8 cellular contexts compared by ENCODE assay signal in genomic region chr1:62407398-62408009, GRCh38. TPM values are rescaled to one million over a fixed set of nuclear protein-coding genes. Genes with fewer than 3 reads are reported as not detected.
DNase-seq lines count a peak whose midpoint lies in the region; ATAC-seq and TF ChIP-seq lines count a peak whose summit lies in the region.

No MANE protein-coding gene starts in this region.

- H3K4me1 ChIP-seq in cardiac muscle cell (ENCODE audit: low read depth): no peaks in the 10 kb centered on the region
- no peaks in the 10 kb centered on the region for H3K4me1 ChIP-seq in IMR-90 (ENCODE audit: control insufficient read depth, insufficient read depth, low read length)
- no peaks in the 10 kb centered on the region for H3K4me1 ChIP-seq in OCI-LY1 (ENCODE audit: insufficient read depth, low read length, severe bottlenecking)
- H3K4me1 ChIP-seq in mesenchymal stem cell (ENCODE audit: control insufficient read depth, insufficient read depth, low read depth, low read length): no peaks in the 10 kb centered on the region

- H2BK120ac ChIP-seq in IMR-90 (ENCODE audit: low read depth, low read length): no peak overlapping the region
- H2BK120ac ChIP-seq in mesenchymal stem cell (ENCODE audit: low read depth, low read length): no peak overlapping the region

- no peak overlapping the region for H4K5ac ChIP-seq in IMR-90 (ENCODE audit: low read depth, low read length)

- intact Hi-C loops in Right ventricle myocardium superior (cut with DNase I): loop anchor here (2.0 kb wide), 1 partner anchor 233 kb away; no protein-coding TSS in a partner anchor
- intact Hi-C loops in IMR-90 (cut with micrococcal nuclease): loop anchor here (1.0 kb wide), 3 partner anchors 232 to 339 kb away; no protein-coding TSS in a partner anchor

- H3K4me2 ChIP-seq in IMR-90 (ENCODE audit: low read depth, low read length) (no peak overlapping the region), OCI-LY1 (ENCODE audit: low read length) (no peak overlapping the region), mesenchymal stem cell (ENCODE audit: low read length, poor library complexity, severe bottlenecking) (no peak overlapping the region)

- H4K91ac ChIP-seq in IMR-90 (ENCODE audit: insufficient read depth, low read depth, low read length): no peak overlapping the region
- H4K91ac ChIP-seq in mesenchymal stem cell (ENCODE audit: low read length): no peak overlapping the region

- no peaks in the 10 kb centered on the region for H3K36me3 ChIP-seq in cardiac muscle cell
- no peaks in the 10 kb centered on the region for H3K36me3 ChIP-seq in IMR-90 (ENCODE audit: control insufficient read depth, insufficient read depth, low read length)
- H3K36me3 ChIP-seq in OCI-LY1 (ENCODE audit: insufficient read depth, low read length): no peaks in the 10 kb centered on the region
- no peaks in the 10 kb centered on the region for H3K36me3 ChIP-seq in mesenchymal stem cell (ENCODE audit: control insufficient read depth in 1 of 2, insufficient read depth in 2 of 2, low read depth in 1 of 2, low read length in 2 of 2)

- DNase-seq in cardiac muscle cell (ENCODE audit: low read depth in 1 of 2, low spot score in 1 of 2) (peak; percentile 73 to 75), Right ventricle myocardium superior (no peak), IMR-90 (peak; percentile 55), dermis blood vessel endothelial cell (peak; percentile 73), mesenchymal stem cell (peak; percentile 46)
- DNase-seq in activated CD8-positive, alpha-beta memory T cell treated with anti-CD3 and anti-CD28 coated beads for 24 hours: no peak

- TF ChIP-seq POLR2A in IMR-90 (IDR thresholded peaks at IDR 0.05; ENCODE audit: low read depth, low read length): no peak

- H3K4ac ChIP-seq in IMR-90 (ENCODE audit: low read depth, low read length) (no peak overlapping the region), mesenchymal stem cell (ENCODE audit: low read depth in 1 of 2, low read length in 2 of 2) (no peak overlapping the region)

- ATAC-seq in Right ventricle myocardium superior (ENCODE audit: poor library complexity) (no peak), IMR-90 (ENCODE audit: low read depth) (peak; percentile 89)
- no peak for ATAC-seq in activated T-helper 17 cell treated with anti-CD3 and anti-CD28 coated beads, Interleukin-2, amount 50 U/mL, for 72 hours (replicated peaks)

- H3K27me3 ChIP-seq in cardiac muscle cell (no peaks in the 10 kb centered on the region), IMR-90 (ENCODE audit: control insufficient read depth, insufficient read depth, low read length) (peaks cover 8% of the 10 kb centered on the region), OCI-LY1 (ENCODE audit: insufficient read depth, low read length) (no peaks in the 10 kb centered on the region), mesenchymal stem cell (ENCODE audit: control insufficient read depth in 1 of 2, insufficient read depth in 1 of 2, low read length in 2 of 2) (peaks cover 0 to 25% of the 10 kb centered on the region in 2 experiments)

- H2BK20ac ChIP-seq in IMR-90 (ENCODE audit: low read depth, low read length): no peak overlapping the region

- H2AK5ac ChIP-seq in IMR-90 (ENCODE audit: low read depth, low read length) (no peak overlapping the region), mesenchymal stem cell (ENCODE audit: low read length, severe bottlenecking) (no peak overlapping the region)

- TF ChIP-seq CTCF in cardiac muscle cell (IDR thresholded peaks at IDR 0.05; ENCODE audit: low read depth, low read length) (peak; percentile 70), IMR-90 (conservative IDR thresholded peaks at IDR 0.05; ENCODE audit: low read depth, low read length) (peak; percentile 79), OCI-LY1 (IDR thresholded peaks at IDR 0.05; ENCODE audit: low read length) (peak; percentile 82)

- H3K27ac ChIP-seq in cardiac muscle cell (no peak overlapping the region), IMR-90 (ENCODE audit: insufficient read depth, low read length) (no peak overlapping the region), OCI-LY1 (ENCODE audit: low read depth, low read length, poor library complexity, severe bottlenecking) (no peak overlapping the region), mesenchymal stem cell (ENCODE audit: low read length, poor library complexity, severe bottlenecking) (no peak overlapping the region)

- no peaks in the 10 kb centered on the region for H3K9me3 Mint-ChIP-seq in activated T-helper 17 cell treated with anti-CD3 and anti-CD28 coated beads, Interleukin-2, amount 50 U/mL, for 72 hours

- H3K9me3 ChIP-seq in cardiac muscle cell (ENCODE audit: low read depth) (no peaks in the 10 kb centered on the region), IMR-90 (ENCODE audit: control insufficient read depth, insufficient read depth, low read length) (no peaks in the 10 kb centered on the region), OCI-LY1 (ENCODE audit: low read length) (no peaks in the 10 kb centered on the region), mesenchymal stem cell (ENCODE audit: control insufficient read depth, low read length) (no peaks in the 10 kb centered on the region)

- H2BK5ac ChIP-seq in IMR-90 (ENCODE audit: low read depth, low read length, poor library complexity, severe bottlenecking) (no peak overlapping the region), mesenchymal stem cell (ENCODE audit: low read depth, low read length, poor library complexity, severe bottlenecking) (no peak overlapping the region)

- no peaks in the 10 kb centered on the region for H3K27me3 Mint-ChIP-seq in activated T-helper 17 cell treated with anti-CD3 and anti-CD28 coated beads, Interleukin-2, amount 50 U/mL, for 72 hours

- H3K4me1 Mint-ChIP-seq in activated T-helper 17 cell treated with anti-CD3 and anti-CD28 coated beads, Interleukin-2, amount 50 U/mL, for 72 hours: no peaks in the 10 kb centered on the region

- H3K27ac Mint-ChIP-seq in activated T-helper 17 cell treated with anti-CD3 and anti-CD28 coated beads, Interleukin-2, amount 50 U/mL, for 72 hours: no peak overlapping the region

- dilution Hi-C loops in IMR-90 (cut with HindIII; ENCODE audit: low sequenced_read_pairs, unreplicated experiment): no loop called here

- no peaks in the 10 kb centered on the region for H3K9me2 ChIP-seq in OCI-LY1 (ENCODE audit: low read depth, low read length)

- no peaks in the 10 kb centered on the region for H3K79me2 ChIP-seq in OCI-LY1 (ENCODE audit: insufficient read depth, low read length)

- no TSS peak for BruUV-seq in IMR-90 (replicated peaks; lab: Mats Ljungman, UMichigan)

- in situ Hi-C loops in IMR-90 (cut with MboI; ENCODE audit: low sequenced_read_pairs): loop anchor here (5.0 kb wide), 1 partner anchor 230 kb away; no protein-coding TSS in a partner anchor

- no peaks in the 10 kb centered on the region for H4K20me1 ChIP-seq in IMR-90 (ENCODE audit: insufficient read depth, low read length)
- H4K20me1 ChIP-seq in OCI-LY1 (ENCODE audit: insufficient read depth, low read length): no peaks in the 10 kb centered on the region

- H3K79me1 ChIP-seq in IMR-90 (ENCODE audit: low read depth in 1 of 2, low read length in 2 of 2): no peaks in the 10 kb centered on the region
- H3K79me1 ChIP-seq in mesenchymal stem cell (replicated peaks; ENCODE audit: low read length, poor library complexity, severe bottlenecking): no peaks in the 10 kb centered on the region

- no peak overlapping the region for H2BK12ac ChIP-seq in mesenchymal stem cell (ENCODE audit: low read length in 2 of 2)

- H3K4me3 ChIP-seq in cardiac muscle cell (no peak overlapping the region), IMR-90 (ENCODE audit: insufficient read depth, low read depth, low read length) (no peak overlapping the region), OCI-LY1 (ENCODE audit: low read depth, low read length, poor library complexity, severe bottlenecking) (no peak overlapping the region), mesenchymal stem cell (ENCODE audit: insufficient read depth in 1 of 2, low read depth in 1 of 2, low read length in 2 of 2) (no peak overlapping the region)

- no peak overlapping the region for H4K8ac ChIP-seq in IMR-90 (ENCODE audit: low read depth in 2 of 2, low read length in 2 of 2)
- H4K8ac ChIP-seq in mesenchymal stem cell (ENCODE audit: low read length): no peak overlapping the region

- H3K9ac ChIP-seq in IMR-90 (ENCODE audit: low read depth, low read length) (no peak overlapping the region), OCI-LY1 (ENCODE audit: low read length) (no peak overlapping the region), mesenchymal stem cell (ENCODE audit: low read length) (no peak overlapping the region)

- no peak overlapping the region for H3K56ac ChIP-seq in IMR-90 (ENCODE audit: extremely low read depth, insufficient read depth, low read length)

- POLR2A ChIA-PET in IMR-90 (lab: Charles Lee; ENCODE audit: unreplicated experiment): no interaction called here

- CTCF ChIA-PET in IMR-90 (lab: Yijun Ruan, JAX): interaction anchor here (0.5 to 0.9 kb wide), 2 partner anchors 234 to 255 kb away, joined by 4 to 5 read pairs; no protein-coding TSS in a partner anchor

- H2AFZ ChIP-seq in IMR-90 (replicated peaks; ENCODE audit: low read length, poor library complexity) (no peak overlapping the region), OCI-LY1 (ENCODE audit: low read length) (no peak overlapping the region), mesenchymal stem cell (ENCODE audit: low read depth, low read length) (no peak overlapping the region)

- H3K23ac ChIP-seq in IMR-90 (ENCODE audit: low read depth, low read length) (no peak overlapping the region), mesenchymal stem cell (ENCODE audit: low read length in 2 of 2) (no peak overlapping the region)

- H3K14ac ChIP-seq in IMR-90 (replicated peaks; ENCODE audit: low read depth, low read length): no peak overlapping the region
- no peak overlapping the region for H3K14ac ChIP-seq in mesenchymal stem cell (ENCODE audit: low read length in 2 of 2)

- H3K4me3 Mint-ChIP-seq in activated T-helper 17 cell treated with anti-CD3 and anti-CD28 coated beads, Interleukin-2, amount 50 U/mL, for 72 hours: no peak overlapping the region

- no peaks in the 10 kb centered on the region for H3K9me1 ChIP-seq in IMR-90 (ENCODE audit: insufficient read depth, low read length)

- TF ChIP-seq RAD21 in IMR-90 (IDR thresholded peaks at IDR 0.05; ENCODE audit: low read length): peak; percentile 81

- no CpG with 5 or more reads among the region's 12 CpGs for WGBS in IMR-90 (ENCODE audit: extremely low coverage in 2 of 2, insufficient read length in 1 of 2), 2 experiments
- WGBS in mesenchymal stem cell: 84% methylated on average over 10 of the region's 12 CpGs

- H3K36me3 Mint-ChIP-seq in activated T-helper 17 cell treated with anti-CD3 and anti-CD28 coated beads, Interleukin-2, amount 50 U/mL, for 72 hours (ENCODE audit: low read depth): no peaks in the 10 kb centered on the region

- H2AK9ac ChIP-seq in IMR-90 (replicated peaks; ENCODE audit: low read depth, low read length, poor library complexity): no peak overlapping the region

- no peaks in the 10 kb centered on the region for H3F3A ChIP-seq in OCI-LY1 (ENCODE audit: insufficient read depth, low read length)

- H2BK15ac ChIP-seq in IMR-90 (ENCODE audit: low read depth, low read length) (no peak overlapping the region), mesenchymal stem cell (ENCODE audit: low read depth, poor library complexity, severe bottlenecking) (no peak overlapping the region)

- no peak overlapping the region for H3K18ac ChIP-seq in IMR-90 (ENCODE audit: low read depth, low read length)
- no peak overlapping the region for H3K18ac ChIP-seq in mesenchymal stem cell (ENCODE audit: low read depth in 1 of 2, low read length in 2 of 2)

RNA-seq across cellular contexts. Expression of gene USP1, which starts 29.3 kb away (rescaled TPM):
- total RNA-seq in cardiac muscle cell (19.9 and 20.5 TPM in 2 replicates), Right ventricle myocardium superior (12.3 TPM), IMR-90 (2012; rRNA removed) (9.7 and 26.1 TPM in 2 replicates), dermis blood vessel endothelial cell (28.1 and 51.7 TPM in 2 replicates)
- polyA plus RNA-seq in cardiac muscle cell (18.1 and 23.8 TPM in 2 replicates), IMR-90 (2012; rRNA removed) (5.9 and 7.5 TPM in 2 replicates)
- 1.6 and 2.5 TPM in 2 replicates for polyA plus RNA-seq in IMR-90 (2012; cell fraction: cytosol; rRNA removed)
- polyA plus RNA-seq in IMR-90 (2012; cell fraction: nucleus; rRNA removed; ENCODE audit: low replicate concordance): 1.1 and 2.2 TPM in 2 replicates
- 12.2 TPM for polyA plus RNA-seq in mesenchymal stem cell (2013, experiment 1 of 2)
- polyA plus RNA-seq in mesenchymal stem cell (2013, experiment 2 of 2): 12.7 TPM
- 10 to 100 TPM; 44.7 to 62.1 TPM for total RNA-seq in activated T-helper 17 cell treated with anti-CD3 and anti-CD28 coated beads, Interleukin-2, amount 50 U/mL, for 72 hours

Comparison
In these comparisons a context has a peak if more than half of its experiments do, and no peak if none do; other contexts are left out.
1. DNase-seq: peak in cardiac muscle cell (2 of 2), IMR-90 (single experiment), dermis blood vessel endothelial cell (single experiment) and mesenchymal stem cell (single experiment); none in Right ventricle myocardium superior (single experiment) and activated CD8-positive, alpha-beta memory T cell treated with anti-CD3 and anti-CD28 coated beads for 24 hours (single experiment).
2. Peak in every context shown above with its lines, with median percentiles within 50 percentile points of each other: CTCF ChIP-seq.